7 cellular contexts compared by ENCODE assay signal in genomic region chr11:124633355-124633754, GRCh38. TPM values are rescaled to one million over a fixed set of nuclear protein-coding genes. Genes with fewer than 3 reads are reported as not detected.
DNase-seq lines count a peak whose midpoint lies in the region; ATAC-seq and TF ChIP-seq lines count a peak whose summit lies in the region.
"Had no signal": no experiment of that assay in that cellular context is flagged by ENCODE, and none has a peak within 500 bp of the region (broad histone marks: within the 10 kb centered on the region; RNA-seq: fewer than 3 reads in every experiment).

No MANE protein-coding gene starts in this region.

- no peak overlapping the region for H3K4me3 Mint-ChIP-seq in Caco-2 (ENCODE audit: unreplicated experiment)
- H3K4me3 Mint-ChIP-seq: natural killer cell had no signal

- H3K79me2 ChIP-seq in OCI-LY1 (ENCODE audit: insufficient read depth, low read length), result no peaks in the 10 kb centered on the region

- no peaks in the 10 kb centered on the region for H3K9me3 ChIP-seq in Caco-2
- no peaks in the 10 kb centered on the region for H3K9me3 ChIP-seq in OCI-LY1 (ENCODE audit: low read length)

- H3F3A ChIP-seq in OCI-LY1 (ENCODE audit: insufficient read depth, low read length), result no peaks in the 10 kb centered on the region

- no peaks in the 10 kb centered on the region for H3K9me3 Mint-ChIP-seq in Caco-2 (ENCODE audit: unreplicated experiment)
- H3K9me3 Mint-ChIP-seq: natural killer cell had no signal

- H3K9ac ChIP-seq in OCI-LY1 (ENCODE audit: low read length), result no peak overlapping the region

- POLR2A ChIA-PET in Caco-2 (lab: Charles Lee), result no interaction called here

- H2AFZ ChIP-seq in OCI-LY1 (ENCODE audit: low read length), result no peak overlapping the region

- TF ChIP-seq CTCF in Caco-2 (IDR thresholded peaks at IDR 0.05; ENCODE audit: insufficient read depth in 1 of 2, low read depth in 1 of 2, low read length in 1 of 2, severe bottlenecking in 1 of 2, unreplicated experiment in 1 of 2), result peak; percentile 51 to 68
- TF ChIP-seq CTCF in OCI-LY1 (IDR thresholded peaks at IDR 0.05; ENCODE audit: low read length), result peak; percentile 18; the same call in 1 of the 2 replicates
- peak; percentile 36 for TF ChIP-seq CTCF in fibroblast of villous mesenchyme (IDR thresholded peaks at IDR 0.05; ENCODE audit: insufficient read depth, low read depth, low read length)
- TF ChIP-seq CTCF in GM10266 (IDR thresholded peaks at IDR 0.05; ENCODE audit: control insufficient read depth, insufficient read depth, low read depth, missing control alignments), result no peak

- no peak overlapping the region for H3K27ac ChIP-seq in OCI-LY1 (ENCODE audit: low read depth, low read length, poor library complexity, severe bottlenecking)

- H3K36me3 ChIP-seq in Caco-2 (ENCODE audit: control insufficient read depth, insufficient read depth, low read length), result peaks cover 2% of the 10 kb centered on the region; the same call in 1 of the 2 replicates
- peaks cover 58% of the 10 kb centered on the region for H3K36me3 ChIP-seq in OCI-LY1 (ENCODE audit: insufficient read depth, low read length)

- intact Hi-C loops in Caco-2 (cut with micrococcal nuclease; ENCODE audit: unreplicated experiment) (no loop called here), head of caudate nucleus (cut with DNase I) (no loop called here)

- H4K20me1 ChIP-seq in OCI-LY1 (ENCODE audit: insufficient read depth, low read length), result no peaks in the 10 kb centered on the region

- H3K4me1 Mint-ChIP-seq in Caco-2 (ENCODE audit: low read depth, unreplicated experiment), result no peaks in the 10 kb centered on the region

- no peak overlapping the region for H3K4me2 ChIP-seq in OCI-LY1 (ENCODE audit: low read length)

- H3K27me3 ChIP-seq in Caco-2 (replicated peaks; ENCODE audit: control insufficient read depth, insufficient read depth, low read length) (no peaks in the 10 kb centered on the region), OCI-LY1 (ENCODE audit: insufficient read depth, low read length) (no peaks in the 10 kb centered on the region)

- no peak overlapping the region for H3K4me3 ChIP-seq in Caco-2 (ENCODE audit: low read depth, low read length)
- no peak overlapping the region for H3K4me3 ChIP-seq in OCI-LY1 (ENCODE audit: low read depth, low read length, poor library complexity, severe bottlenecking)
- H3K4me3 ChIP-seq in fibroblast of villous mesenchyme (ENCODE audit: low read depth, low read length), result no peak overlapping the region

- no peak overlapping the region for H3K27ac Mint-ChIP-seq in Caco-2 (ENCODE audit: unreplicated experiment)
- H3K27ac Mint-ChIP-seq: natural killer cell had no signal

- BruUV-seq in Caco-2 (replicated peaks; lab: Mats Ljungman, UMichigan), result no TSS peak

- H3K27me3 Mint-ChIP-seq in Caco-2 (ENCODE audit: insufficient read depth, unreplicated experiment), result no peaks in the 10 kb centered on the region

- H3K36me3 Mint-ChIP-seq in Caco-2 (ENCODE audit: insufficient read depth, unreplicated experiment), result peaks cover 65% of the 10 kb centered on the region

- CTCF ChIA-PET in Caco-2 (lab: Charles Lee), result interaction anchor here (0.8 to 2.6 kb wide), 4 partner anchors 10 to 112 kb away, joined by 3 to 7 read pairs (median 3); partner anchors contain the start of gene TBRG1

- no peaks in the 10 kb centered on the region for H3K4me1 ChIP-seq in Caco-2
- H3K4me1 ChIP-seq in OCI-LY1 (ENCODE audit: insufficient read depth, low read length, severe bottlenecking), result no peaks in the 10 kb centered on the region

- DNase-seq in Caco-2, result no peak
- no peak for DNase-seq in fibroblast of villous mesenchyme (ENCODE audit: low read depth)
- DNase-seq in head of caudate nucleus, result no peak
- no peak for DNase-seq in GM10266 (ENCODE audit: extremely low spot score)
- DNase-seq: natural killer cell had no signal

- no peak for ATAC-seq in GM18520 (IDR thresholded peaks at IDR 0.05; ENCODE audit: unreplicated experiment)
- ATAC-seq: natural killer cell had no signal

- no peaks in the 10 kb centered on the region for H3K9me2 ChIP-seq in OCI-LY1 (ENCODE audit: low read depth, low read length)

RNA-seq across cellular contexts. Expression of gene TBRG1, which starts 10.7 kb away (rescaled TPM):
- total RNA-seq in Caco-2 (2022) (71.5 and 72.0 TPM in 2 replicates), fibroblast of villous mesenchyme (24.2 and 30.9 TPM in 2 replicates)

RNA-seq across cellular contexts. Expression of gene PANX3, which starts 22.1 kb away (rescaled TPM):
- total RNA-seq in Caco-2 (2022) (not detected in 2 replicates), fibroblast of villous mesenchyme (under 0.01 TPM in 1 of 2 replicates, not detected in the other)
- total RNA-seq: natural killer cell had no signal

RNA-seq across cellular contexts. Expression of gene SIAE, which starts 40.2 kb away (rescaled TPM):
- total RNA-seq in Caco-2 (2022) (33.7 and 34.1 TPM in 2 replicates), fibroblast of villous mesenchyme (6.4 and 9.5 TPM in 2 replicates)

RNA-seq across cellular contexts. Expression of gene SPA17, which starts 40.3 kb away (rescaled TPM):
- 3.7 and 4.2 TPM in 2 replicates for total RNA-seq in Caco-2 (2022)
- total RNA-seq in fibroblast of villous mesenchyme, result 12.1 and 13.5 TPM in 2 replicates
